In genomic region chr21:29657228-29657989, GRCh38 we compare ENCODE assay signal across 1 cellular context.
TF ChIP-seq lines count a peak whose summit lies in the region.

No MANE protein-coding gene starts in this region.

TF ChIP-seq in K562, 482 proteins besides CTCF, POLR2A, EP300 and RAD21 (continued from another document and continues in another):
- no peak for TF ChIP-seq BCLAF1 (IDR thresholded peaks at IDR 0.05; ENCODE audit: borderline replicate concordance in 1 of 2, control insufficient read depth in 1 of 2, low read depth in 2 of 2, low read length in 1 of 2)
- no peak for TF ChIP-seq SRSF1 (IDR thresholded peaks at IDR 0.05; ENCODE audit: low read depth, low read length)
- no peak for TF ChIP-seq MGA (IDR thresholded peaks at IDR 0.05)
- TF ChIP-seq PKNOX1 (IDR thresholded peaks at IDR 0.05), result peak; percentile 92
- TF ChIP-seq ZNF75A (CRISPR knock-in tag; IDR thresholded peaks at IDR 0.05), result no peak
- TF ChIP-seq HMBOX1 (IDR thresholded peaks at IDR 0.05), result no peak
- TF ChIP-seq ZNF121 (CRISPR knock-in tag; conservative IDR thresholded peaks at IDR 0.05), result no peak
- TF ChIP-seq FOXA3 (CRISPR knock-in tag; conservative IDR thresholded peaks at IDR 0.05 in 1 of 2, IDR thresholded peaks at IDR 0.05 in 1 of 2), result peak; percentile 82 to 96; a peak in 3 of 4 replicates
- 0 out of 2 replicates have a peak, but pooled peaks have one; percentile 7 for TF ChIP-seq SMAD4 (CRISPR knock-in tag; conservative IDR thresholded peaks at IDR 0.05)
- TF ChIP-seq ZNF609 (CRISPR knock-in tag; IDR thresholded peaks at IDR 0.05; ENCODE audit: borderline replicate concordance), result no peak
- TF ChIP-seq FOXJ2 (tag; IDR thresholded peaks at IDR 0.05), result no peak; the same call in 1 of the 2 replicates
- no peak for TF ChIP-seq UBTF (IDR thresholded peaks at IDR 0.05; ENCODE audit: borderline replicate concordance in 1 of 2, low read depth in 2 of 2, low read length in 2 of 2)
- peak; percentile 53; the same call in 1 of the 2 replicates for TF ChIP-seq ELF2 (CRISPR knock-in tag; IDR thresholded peaks at IDR 0.05)
- TF ChIP-seq ZFP91 (CRISPR knock-in tag; IDR thresholded peaks at IDR 0.05), result no peak
- TF ChIP-seq ETS2 (tag; IDR thresholded peaks at IDR 0.05; ENCODE audit: borderline replicate concordance, poor library complexity, severe bottlenecking), result no peak
- TF ChIP-seq CCNT2 (IDR thresholded peaks at IDR 0.05; ENCODE audit: borderline replicate concordance, extremely low read depth, insufficient read length, low read depth, low read length), result no peak
- TF ChIP-seq SNIP1 (IDR thresholded peaks at IDR 0.05; ENCODE audit: low read depth), result no peak
- TF ChIP-seq HNRNPLL (IDR thresholded peaks at IDR 0.05; ENCODE audit: low read depth, low read length, poor library complexity, severe bottlenecking), result no peak
- TF ChIP-seq HSF4 (CRISPR knock-in tag; IDR thresholded peaks at IDR 0.05; ENCODE audit: borderline replicate concordance), result peak; percentile 64; the same call in 1 of the 2 replicates
- TF ChIP-seq KDM2B (CRISPR knock-in tag; IDR thresholded peaks at IDR 0.05), result no peak
- TF ChIP-seq STAT5B (CRISPR knock-in tag; IDR thresholded peaks at IDR 0.05), result no peak
- no peak for TF ChIP-seq CHD1 (IDR thresholded peaks at IDR 0.05; ENCODE audit: low read length)
- no peak for TF ChIP-seq CEBPG (CRISPR knock-in tag; IDR thresholded peaks at IDR 0.05)
- no peak for TF ChIP-seq CEBPG (tag; conservative IDR thresholded peaks at IDR 0.05 in 1 of 2, IDR thresholded peaks at IDR 0.05 in 1 of 2)
- 0 out of 2 replicates have a peak, but pooled peaks have one; percentile 4 for TF ChIP-seq ZNF23 (CRISPR knock-in tag; IDR thresholded peaks at IDR 0.05)
- no peak for TF ChIP-seq FOXJ3 (CRISPR knock-in tag; IDR thresholded peaks at IDR 0.05)
- no peak for TF ChIP-seq ZNF764 (CRISPR knock-in tag; IDR thresholded peaks at IDR 0.05; ENCODE audit: low read depth)
